8 cellular contexts compared by ENCODE assay signal in genomic region chr20:1777476-1777820, GRCh38.
DNase-seq lines count a peak whose midpoint lies in the region; ATAC-seq and TF ChIP-seq lines count a peak whose summit lies in the region.

No MANE protein-coding gene starts in this region.

- H3K9me3 Mint-ChIP-seq in activated CD4-positive, alpha-beta memory T cell treated with anti-CD3 and anti-CD28 coated beads for 36 hours, result no peaks in the 10 kb centered on the region

- CTCF ChIA-PET in activated CD4-positive, alpha-beta memory T cell treated with anti-CD3 and anti-CD28 coated beads for 36 hours (lab: Charles Lee), result interaction anchor here (0.7 to 3.0 kb wide), 54 partner anchors 8 to 610 kb away, joined by 3 to 99 read pairs (median 4); partner anchors contain the start of genes NSFL1C, SIRPB2 and SIRPD

- H3K4me1 ChIP-seq in cardiac muscle cell (ENCODE audit: low read depth), result peaks cover 8% of the 10 kb centered on the region
- H3K4me1 ChIP-seq in right cardiac atrium (ENCODE audit: control insufficient read depth, insufficient read depth, low read length), result peaks cover 4% of the 10 kb centered on the region
- peaks cover 18% of the 10 kb centered on the region for H3K4me1 ChIP-seq in lower lobe of right lung
- peaks cover 14% of the 10 kb centered on the region for H3K4me1 ChIP-seq in upper lobe of right lung

- intact Hi-C loops in right cardiac atrium (cut with DNase I), result no loop called here
- intact Hi-C loops in activated CD4-positive, alpha-beta memory T cell treated with anti-CD3 and anti-CD28 coated beads for 36 hours (cut with micrococcal nuclease), result loop anchor here (1.0 to 5.0 kb wide), 4 partner anchors 190 to 310 kb away; partner anchors contain the start of gene NSFL1C
- intact Hi-C loops in lower lobe of right lung (cut with DNase I), result no loop called here
- intact Hi-C loops in upper lobe of right lung (cut with DNase I), result no loop called here

- H3K4me3 ChIP-seq in cardiac muscle cell, result peak overlapping the region; percentile 69
- H3K4me3 ChIP-seq in right cardiac atrium (ENCODE audit: low read length), result no peak overlapping the region
- H3K4me3 ChIP-seq in lower lobe of right lung, result peak overlapping the region; percentile 69
- H3K4me3 ChIP-seq in upper lobe of right lung, result peak overlapping the region; percentile 58

- WGBS in right cardiac atrium, result 21% methylated on average over 14 of the region's 14 CpGs

- H3K27ac ChIP-seq in cardiac muscle cell, result no peak overlapping the region
- H3K27ac ChIP-seq in right cardiac atrium (ENCODE audit: low read length), result no peak overlapping the region
- no peak overlapping the region for H3K27ac ChIP-seq in lower lobe of right lung
- H3K27ac ChIP-seq in upper lobe of right lung, result no peak overlapping the region

- no peak overlapping the region for H3K27ac Mint-ChIP-seq in activated CD4-positive, alpha-beta memory T cell treated with anti-CD3 and anti-CD28 coated beads for 36 hours

- TF ChIP-seq CTCF in cardiac muscle cell (IDR thresholded peaks at IDR 0.05; ENCODE audit: low read depth, low read length) (no peak), lower lobe of right lung (IDR thresholded peaks at IDR 0.05) (no peak), upper lobe of right lung (IDR thresholded peaks at IDR 0.05) (no peak)

- peak overlapping the region; percentile 73 for H3K4me3 Mint-ChIP-seq in activated CD4-positive, alpha-beta memory T cell treated with anti-CD3 and anti-CD28 coated beads for 36 hours

- H3K27me3 ChIP-seq in cardiac muscle cell (peaks cover 23% of the 10 kb centered on the region), right cardiac atrium (ENCODE audit: control insufficient read depth, insufficient read depth) (no peaks in the 10 kb centered on the region), lower lobe of right lung (ENCODE audit: low read depth) (peaks cover 7% of the 10 kb centered on the region), upper lobe of right lung (peaks cover 4% of the 10 kb centered on the region)

- no peaks in the 10 kb centered on the region for H3K36me3 ChIP-seq in cardiac muscle cell
- H3K36me3 ChIP-seq in lower lobe of right lung, result no peaks in the 10 kb centered on the region
- H3K36me3 ChIP-seq in upper lobe of right lung, result no peaks in the 10 kb centered on the region

- POLR2A ChIA-PET in activated CD4-positive, alpha-beta memory T cell treated with anti-CD3 and anti-CD28 coated beads for 36 hours (lab: Charles Lee), result no interaction called here

- DNase-seq in cardiac muscle cell (ENCODE audit: low read depth in 1 of 2, low spot score in 1 of 2), result no peak
- DNase-seq in right cardiac atrium, result no peak
- DNase-seq in activated CD4-positive, alpha-beta memory T cell treated with anti-CD3 and anti-CD28 coated beads for 36 hours, result no peak
- DNase-seq in lower lobe of right lung, result no peak
- no peak for DNase-seq in upper lobe of right lung
- DNase-seq in NCI-H510A (lab: John Stamatoyannopoulos, UW), result no peak
- no peak for DNase-seq in COR-L47 (lab: John Stamatoyannopoulos, UW)

- ATAC-seq in right cardiac atrium (no peak), lower lobe of right lung (no peak), upper lobe of right lung (no peak), HG02759 (IDR thresholded peaks at IDR 0.05; ENCODE audit: unreplicated experiment) (no peak)

- H3K4me1 Mint-ChIP-seq in activated CD4-positive, alpha-beta memory T cell treated with anti-CD3 and anti-CD28 coated beads for 36 hours (ENCODE audit: low read depth), result peaks cover 15% of the 10 kb centered on the region

- H3K9me3 ChIP-seq in cardiac muscle cell (ENCODE audit: low read depth) (no peaks in the 10 kb centered on the region), right cardiac atrium (ENCODE audit: control insufficient read depth, low read length) (no peaks in the 10 kb centered on the region), lower lobe of right lung (no peaks in the 10 kb centered on the region), upper lobe of right lung (no peaks in the 10 kb centered on the region)

- H3K36me3 Mint-ChIP-seq in activated CD4-positive, alpha-beta memory T cell treated with anti-CD3 and anti-CD28 coated beads for 36 hours, result no peaks in the 10 kb centered on the region

- peaks cover 3% of the 10 kb centered on the region for H3K27me3 Mint-ChIP-seq in activated CD4-positive, alpha-beta memory T cell treated with anti-CD3 and anti-CD28 coated beads for 36 hours
